19 cellular contexts compared by ENCODE assay signal in genomic region chr6:127992144-127992543, GRCh38.
DNase-seq lines count a peak whose midpoint lies in the region; ATAC-seq, FAIRE-seq and TF ChIP-seq lines count a peak whose summit lies in the region.
"Had no signal": no experiment of that assay in that cellular context is flagged by ENCODE, and none has a peak within 500 bp of the region (broad histone marks: within the 10 kb centered on the region; RNA-seq: fewer than 3 reads in every experiment).

No MANE protein-coding gene starts in this region.

- no peaks in the 10 kb centered on the region for H3K27me3 Mint-ChIP-seq in CD8-positive, alpha-beta T cell (ENCODE audit: low read depth)
- H3K27me3 Mint-ChIP-seq in activated naive CD8-positive, alpha-beta T cell = no peaks in the 10 kb centered on the region
- H3K27me3 Mint-ChIP-seq: B cell; CD4-positive, alpha-beta T cell had no signal

- no peak for TF ChIP-seq CTCF in CD8-positive, alpha-beta T cell (IDR thresholded peaks at IDR 0.05)
- no peak for TF ChIP-seq CTCF in lower leg skin (IDR thresholded peaks at IDR 0.05)

- no peak for TF ChIP-seq POLR2A in lower leg skin (IDR thresholded peaks at IDR 0.05)

- FAIRE-seq in GM19239 (lab: Jason Lieb, UNC) = peak; percentile 26
- FAIRE-seq: D721Med, H1 had no signal

- H3K27ac Mint-ChIP-seq in CD8-positive, alpha-beta T cell = peak overlapping the region; percentile 88
- H3K27ac Mint-ChIP-seq in activated naive CD8-positive, alpha-beta T cell = peak overlapping the region; percentile 97
- no peak overlapping the region for H3K27ac Mint-ChIP-seq in stimulated activated effector memory CD8-positive, alpha-beta T cell treated with anti-CD3 and anti-CD28 coated beads, Interleukin-12 subunit alpha, Interleukin-12 subunit beta, amount 100 ng/mL, for 72 hours
- H3K27ac Mint-ChIP-seq: B cell; CD4-positive, alpha-beta T cell; HFFc6 had no signal

- peaks cover 52% of the 10 kb centered on the region for H3K4me1 Mint-ChIP-seq in CD8-positive, alpha-beta T cell (ENCODE audit: low read depth)
- H3K4me1 Mint-ChIP-seq in activated naive CD8-positive, alpha-beta T cell (ENCODE audit: low read depth) = peaks cover 72% of the 10 kb centered on the region
- H3K4me1 Mint-ChIP-seq in stimulated activated effector memory CD8-positive, alpha-beta T cell treated with anti-CD3 and anti-CD28 coated beads, Interleukin-12 subunit alpha, Interleukin-12 subunit beta, amount 100 ng/mL, for 72 hours = peaks cover 6% of the 10 kb centered on the region
- H3K4me1 Mint-ChIP-seq: B cell had no signal

- POLR2A ChIA-PET in CD8-positive, alpha-beta T cell (lab: Charles Lee) = no interaction called here

- peak; percentile 59 for ATAC-seq in CD8-positive, alpha-beta T cell
- ATAC-seq in stimulated activated effector memory CD8-positive, alpha-beta T cell treated with anti-CD3 and anti-CD28 coated beads, Interleukin-12 subunit alpha, Interleukin-12 subunit beta, amount 100 ng/mL, for 72 hours = peak; percentile 75
- ATAC-seq in HG03439 (IDR thresholded peaks at IDR 0.05; ENCODE audit: unreplicated experiment) = no peak
- no peak for ATAC-seq in HG03469 (IDR thresholded peaks at IDR 0.05; ENCODE audit: unreplicated experiment)
- ATAC-seq: Right ventricle myocardium inferior had no signal

- H3K36me3 ChIP-seq in CD8-positive, alpha-beta T cell (ENCODE audit: insufficient read depth, low read length) = no peaks in the 10 kb centered on the region

- H3K4me1 ChIP-seq in CD8-positive, alpha-beta T cell (ENCODE audit: insufficient read depth, low read length) = peaks cover 37% of the 10 kb centered on the region

- no peak for DNase-seq in CD8-positive, alpha-beta T cell
- DNase-seq in GM19239 (ENCODE audit: insufficient read length, low spot score) = no peak
- DNase-seq in stimulated activated effector memory CD8-positive, alpha-beta T cell treated with anti-CD3 and anti-CD28 coated beads, Interleukin-12 subunit alpha, Interleukin-12 subunit beta, amount 100 ng/mL, for 72 hours (ENCODE audit: low spot score in 2 of 2) = no peak
- DNase-seq in lower leg skin (ENCODE audit: low spot score in 2 of 2) = no peak
- DNase-seq: CD4-positive, alpha-beta T cell; DND-41; HFFc6; Karpas-422; NCI-H187 treated with DMSO at 0.1 percent for 48 hours; NCI-H2171; NCI-H446 treated with DMSO at 0.1 percent for 48 hours; NCI-H774 had no signal

- peaks cover 11% of the 10 kb centered on the region for H3K36me3 Mint-ChIP-seq in CD8-positive, alpha-beta T cell
- H3K36me3 Mint-ChIP-seq in activated naive CD8-positive, alpha-beta T cell = peaks cover 14% of the 10 kb centered on the region
- no peaks in the 10 kb centered on the region for H3K36me3 Mint-ChIP-seq in stimulated activated effector memory CD8-positive, alpha-beta T cell treated with anti-CD3 and anti-CD28 coated beads, Interleukin-12 subunit alpha, Interleukin-12 subunit beta, amount 100 ng/mL, for 72 hours

- H3K27ac ChIP-seq in CD8-positive, alpha-beta T cell (ENCODE audit: low read depth, low read length) = peak overlapping the region; percentile 38

- CTCF ChIA-PET in CD8-positive, alpha-beta T cell (lab: Charles Lee) = interaction anchor here (1.7 kb wide), 1 partner anchor 13 kb away, joined by 3 read pairs; no protein-coding TSS in a partner anchor

- peak overlapping the region; percentile 8 for H3K4me3 ChIP-seq in CD8-positive, alpha-beta T cell (ENCODE audit: low read depth, low read length)
- no peak overlapping the region for H3K4me3 ChIP-seq in lower leg skin (ENCODE audit: low read depth, poor library complexity, severe bottlenecking)

- intact Hi-C loops in CD8-positive, alpha-beta T cell (cut with DNase I, micrococcal nuclease) = loop anchor here in 1 of 2 experiments (1.0 to 10.0 kb wide), 3 partner anchors 8 to 523 kb away; no protein-coding TSS in a partner anchor
- intact Hi-C loops in lower leg skin (cut with DNase I; ENCODE audit: low total_unique reads) = no loop called here

- H3K27me3 ChIP-seq in CD8-positive, alpha-beta T cell (ENCODE audit: insufficient read depth, low read length) = no peaks in the 10 kb centered on the region

- no peaks in the 10 kb centered on the region for H3K9me3 Mint-ChIP-seq in CD8-positive, alpha-beta T cell
- H3K9me3 Mint-ChIP-seq in activated naive CD8-positive, alpha-beta T cell (ENCODE audit: low read depth) = no peaks in the 10 kb centered on the region
- peaks cover 2% of the 10 kb centered on the region for H3K9me3 Mint-ChIP-seq in stimulated activated effector memory CD8-positive, alpha-beta T cell treated with anti-CD3 and anti-CD28 coated beads, Interleukin-12 subunit alpha, Interleukin-12 subunit beta, amount 100 ng/mL, for 72 hours
- H3K9me3 Mint-ChIP-seq: CD4-positive, alpha-beta T cell; HFFc6 had no signal

- peak overlapping the region; percentile 73 for H3K4me3 Mint-ChIP-seq in CD8-positive, alpha-beta T cell
- H3K4me3 Mint-ChIP-seq in activated naive CD8-positive, alpha-beta T cell = peak overlapping the region; percentile 86
- H3K4me3 Mint-ChIP-seq in stimulated activated effector memory CD8-positive, alpha-beta T cell treated with anti-CD3 and anti-CD28 coated beads, Interleukin-12 subunit alpha, Interleukin-12 subunit beta, amount 100 ng/mL, for 72 hours = peak overlapping the region; percentile 23
- H3K4me3 Mint-ChIP-seq: B cell; CD4-positive, alpha-beta T cell; HFFc6 had no signal

- H3K9me3 ChIP-seq in CD8-positive, alpha-beta T cell (ENCODE audit: low read length) = no peaks in the 10 kb centered on the region

- WGBS in lower leg skin, 2 donors = 82 to 87% methylated on average over 1 of the region's 1 CpG

Comparison
In these comparisons a context has a peak if more than half of its experiments do, and no peak if none do; other contexts are left out.
1. ATAC-seq: peak in CD8-positive, alpha-beta T cell (single experiment) and stimulated activated effector memory CD8-positive, alpha-beta T cell treated with anti-CD3 and anti-CD28 coated beads, Interleukin-12 subunit alpha, Interleukin-12 subunit beta, amount 100 ng/mL, for 72 hours (single experiment); none in HG03439 (single experiment) and HG03469 (single experiment).
2. H3K4me3 Mint-ChIP-seq: peak in every context shown above with its lines; median percentile 86 in activated naive CD8-positive, alpha-beta T cell; 73 in CD8-positive, alpha-beta T cell; 23 in stimulated activated effector memory CD8-positive, alpha-beta T cell treated with anti-CD3 and anti-CD28 coated beads, Interleukin-12 subunit alpha, Interleukin-12 subunit beta, amount 100 ng/mL, for 72 hours.